Comparison of ENCODE assay signal across 10 cellular contexts in the genomic region with DNA sequence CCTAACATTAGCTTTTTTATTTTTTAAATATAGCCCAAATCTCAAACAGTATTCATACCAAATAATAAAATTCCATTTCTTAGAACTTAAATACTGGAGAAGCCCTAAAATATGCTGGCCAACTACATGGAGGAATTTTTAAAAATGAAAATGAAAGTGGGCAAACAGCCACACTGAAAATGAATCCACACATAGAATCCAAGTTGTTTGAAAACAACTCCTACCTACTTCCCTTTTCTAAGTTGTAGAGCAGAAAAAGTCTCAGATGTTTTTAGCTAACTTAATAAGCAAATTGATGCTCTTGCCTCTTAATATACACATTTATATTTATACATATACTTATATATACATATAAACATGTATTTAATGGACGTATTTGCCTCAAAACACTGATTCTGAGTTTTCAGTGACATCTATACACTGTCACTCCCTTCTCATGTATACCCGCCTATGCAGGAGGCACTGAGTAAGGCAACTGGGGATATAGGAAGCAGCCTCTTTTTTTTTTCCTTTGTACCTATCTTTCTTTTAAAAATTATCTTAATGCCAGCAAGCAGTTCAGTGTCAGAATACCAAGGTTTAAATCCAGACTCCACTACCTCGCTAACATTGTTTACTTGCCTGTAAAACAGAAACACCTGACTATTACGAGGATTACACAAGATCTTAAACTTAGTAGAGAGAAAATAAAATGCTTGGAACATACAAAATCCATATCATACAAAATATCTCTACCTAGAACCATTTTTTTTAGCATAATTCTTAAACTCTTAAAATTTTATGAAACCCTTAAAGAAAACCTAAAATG. TPM values are rescaled to one million over a fixed set of nuclear protein-coding genes. Genes with fewer than 3 reads are reported as not detected.
A peak's percentile ranks its signal among the peaks of the same experiment; 100 is the strongest.
DNase-seq lines count a peak whose midpoint lies in the region; ATAC-seq and TF ChIP-seq lines count a peak whose summit lies in the region.
"Had no signal": no experiment of that assay in that cellular context is flagged by ENCODE, and none has a peak within 500 bp of the region (broad histone marks: within the 10 kb centered on the region; RNA-seq: fewer than 3 reads in every experiment).

No MANE protein-coding gene starts in this region.

- no peak for ATAC-seq in GM18867 (IDR thresholded peaks at IDR 0.05; ENCODE audit: unreplicated experiment)

- 63% methylated on average over 4 of the region's 4 CpGs for WGBS in prostate gland

- H2AFZ ChIP-seq in Karpas-422 (ENCODE audit: low read length), result no peak overlapping the region

- DNase-seq in EL (peak; percentile 21), Karpas-422 (peak; percentile 62), dermis blood vessel endothelial cell (peak; percentile 24), prostate gland (ENCODE audit: low spot score) (no peak), occipital lobe (lab: John Stamatoyannopoulos, UW) (no peak), NCI-H1436 treated with DMSO at 0.1 percent for 48 hours (lab: John Stamatoyannopoulos, UW) (no peak)
- no peak for DNase-seq in stimulated activated CD8-positive, alpha-beta memory T cell treated with anti-CD3 and anti-CD28 coated beads, Interleukin-4, amount 100 ng/mL, for 48 hours
- DNase-seq: activated CD8-positive, alpha-beta memory T cell treated with anti-CD3 and anti-CD28 coated beads, Interleukin-2, amount 50 U/mL, for 48 hours; DMS79 treated with DMSO at 0.1 percent for 48 hours had no signal

- H3K27ac ChIP-seq in Karpas-422 (ENCODE audit: low read length) (peak overlapping the region; percentile 90), prostate gland (peak overlapping the region; percentile 8 to 11)

- H3K4me3 ChIP-seq in Karpas-422 (ENCODE audit: low read length) (no peak overlapping the region), prostate gland (no peak overlapping the region)

- peaks cover 100% of the 10 kb centered on the region for H3K79me2 ChIP-seq in Karpas-422 (ENCODE audit: low read length)

- no peaks in the 10 kb centered on the region for H3K9me2 ChIP-seq in Karpas-422 (replicated peaks; ENCODE audit: insufficient read depth, low read length)

- no peak for TF ChIP-seq CTCF in prostate gland (IDR thresholded peaks at IDR 0.05)

- H3K4me1 ChIP-seq in Karpas-422 (ENCODE audit: low read length), result peaks cover 61% of the 10 kb centered on the region
- peaks cover 14% of the 10 kb centered on the region for H3K4me1 ChIP-seq in prostate gland (replicated peaks)

- H3K9me3 ChIP-seq in Karpas-422 (ENCODE audit: low read length), result no peaks in the 10 kb centered on the region; the same call in 1 of the 2 replicates
- H3K9me3 ChIP-seq in prostate gland, result no peaks in the 10 kb centered on the region

- peak overlapping the region; percentile 91 for H3K4me2 ChIP-seq in Karpas-422 (ENCODE audit: low read depth, low read length, poor library complexity, severe bottlenecking)

- H3K27me3 ChIP-seq in Karpas-422 (ENCODE audit: low read length), result no peaks in the 10 kb centered on the region
- no peaks in the 10 kb centered on the region for H3K27me3 ChIP-seq in prostate gland (replicated peaks; ENCODE audit: insufficient read depth)

- H3K9ac ChIP-seq in Karpas-422 (ENCODE audit: low read length), result no peak overlapping the region

- intact Hi-C loops in prostate gland (cut with DNase I), result no loop called here

- H4K20me1 ChIP-seq in Karpas-422 (ENCODE audit: insufficient read depth, low read depth, low read length), result peaks cover 12% of the 10 kb centered on the region; the same call in 1 of the 2 replicates

- no peak for TF ChIP-seq POLR2A in prostate gland (IDR thresholded peaks at IDR 0.05)

- peaks cover 26% of the 10 kb centered on the region for H3K36me3 ChIP-seq in Karpas-422 (ENCODE audit: insufficient read depth, low read length)
- H3K36me3 ChIP-seq in prostate gland, result no peaks in the 10 kb centered on the region

RNA-seq across cellular contexts. Expression of a gene that starts 13.3 kb away (rescaled TPM):
- total RNA-seq in Karpas-422 (2014; rRNA removed; shearing (Covaris generic); ENCODE audit: low replicate concordance), result 117 and 314 TPM in 2 replicates
- total RNA-seq in dermis blood vessel endothelial cell (34.3 and 38.3 TPM in 2 replicates), prostate gland (10 to 100 TPM; 25.4 to 86.3 TPM), occipital lobe (296 TPM)

Comparison
In these comparisons a context has a peak if more than half of its experiments do, and no peak if none do; other contexts are left out.
1. DNase-seq: peak in EL (single experiment), Karpas-422 (single experiment) and dermis blood vessel endothelial cell (single experiment); none in prostate gland (single experiment), occipital lobe (single experiment), stimulated activated CD8-positive, alpha-beta memory T cell treated with anti-CD3 and anti-CD28 coated beads, Interleukin-4, amount 100 ng/mL, for 48 hours (single experiment) and NCI-H1436 treated with DMSO at 0.1 percent for 48 hours (single experiment).